1 cellular context compared by ENCODE assay signal in the genomic region with DNA sequence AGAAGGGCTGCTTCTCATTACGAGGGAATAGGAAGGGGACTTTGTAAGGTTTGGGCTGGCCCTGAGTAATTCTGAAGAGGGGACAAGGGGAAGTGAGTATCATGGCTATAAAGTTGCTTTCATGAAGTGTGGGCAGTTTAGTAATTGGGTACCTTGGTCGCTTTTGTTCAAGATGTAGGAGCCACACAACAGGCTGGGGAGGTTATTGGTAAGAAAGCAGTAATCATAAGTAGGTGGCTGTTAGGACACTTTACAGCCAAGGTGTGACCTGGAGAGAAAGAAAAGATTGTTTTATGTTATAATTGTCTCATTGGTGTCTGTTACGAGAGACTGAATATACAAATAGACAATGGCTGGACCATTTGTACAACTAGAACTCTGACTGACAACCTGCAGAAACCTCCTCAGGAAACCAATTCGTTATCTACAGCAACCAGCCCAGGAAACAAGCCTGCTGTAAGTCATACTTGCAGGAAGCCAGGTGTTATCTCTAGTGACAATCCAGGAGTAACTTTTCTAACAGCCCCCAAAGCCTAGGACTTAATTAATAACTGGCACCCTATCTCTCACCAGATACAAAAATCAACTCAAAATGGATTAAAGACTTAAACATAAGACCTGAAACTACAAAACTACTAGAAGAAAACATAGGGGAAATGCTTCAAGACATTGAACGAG.
TF ChIP-seq lines count a peak whose summit lies in the region.

No MANE protein-coding gene starts in this region.

TF ChIP-seq in endothelial cell of umbilical vein, 7 proteins besides CTCF, POLR2A, EP300 and RAD21 (continued from another document):
- TF ChIP-seq MYC (IDR thresholded peaks at IDR 0.05; ENCODE audit: low read depth, low read length), result no peak
- TF ChIP-seq POLR2AphosphoS5 (IDR thresholded peaks at IDR 0.05; ENCODE audit: insufficient read depth, low read depth, low read length), result peak; percentile 48
